ENCODE assay signal across 8 cellular contexts in genomic region chr1:52926864-52927218, GRCh38. TPM values are rescaled to one million over a fixed set of nuclear protein-coding genes. Genes with fewer than 3 reads are reported as not detected.
DNase-seq lines count a peak whose midpoint lies in the region; TF ChIP-seq lines count a peak whose summit lies in the region.

No MANE protein-coding gene starts in this region.

- H3K4me3 ChIP-seq in SJCRH30 (peak overlapping the region; percentile 84), spleen (peak overlapping the region; percentile 57 to 81 (median 68))

- no peak for TF ChIP-seq POLR2A in spleen (IDR thresholded peaks at IDR 0.05)

- peaks cover 6% of the 10 kb centered on the region for H3K27me3 Mint-ChIP-seq in glutamatergic neuron (ENCODE audit: unreplicated experiment)

- H3K9me3 ChIP-seq in SJCRH30 (replicated peaks) (no peaks in the 10 kb centered on the region), spleen (no peaks in the 10 kb centered on the region)

- DNase-seq in DMS79 treated with DMSO at 0.1 percent for 48 hours (lab: John Stamatoyannopoulos, UW) (peak; percentile 71), DMS79 (lab: John Stamatoyannopoulos, UW) (no peak), SJCRH30 (no peak), glutamatergic neuron (no peak), spleen (no peak), NCI-H1694 (lab: John Stamatoyannopoulos, UW) (no peak), NCI-H82 treated with DMSO at 0.1 percent for 48 hours (lab: John Stamatoyannopoulos, UW; ENCODE audit: unreplicated experiment) (no peak), SKM-1 treated with dmso at 0.1 percent for 144 hours (lab: John Stamatoyannopoulos, UW; ENCODE audit: unreplicated experiment) (no peak)

- H3K27ac Mint-ChIP-seq in glutamatergic neuron (ENCODE audit: unreplicated experiment): no peak overlapping the region

- WGBS in spleen, 5 donors: 15 to 30% (median 20%) methylated on average over 9 to 13 of the region's 13 CpGs

- no peaks in the 10 kb centered on the region for H3K36me3 ChIP-seq in SJCRH30
- H3K36me3 ChIP-seq in spleen: no peaks in the 10 kb centered on the region

- H3K27me3 ChIP-seq in SJCRH30 (no peaks in the 10 kb centered on the region), spleen (replicated peaks in 1 of 7) (peaks cover 0 to 63% (median 0%) of the 10 kb centered on the region in 7 donors)

- peak overlapping the region; percentile 72 for H3K4me3 Mint-ChIP-seq in glutamatergic neuron (ENCODE audit: unreplicated experiment)

- intact Hi-C loops in spleen (cut with DNase I; ENCODE audit: low total_unique reads): no loop called here

- H3K4me1 ChIP-seq in SJCRH30 (no peaks in the 10 kb centered on the region), spleen (peaks cover 3 to 39% (median 22%) of the 10 kb centered on the region in 6 donors)

- peaks cover 5% of the 10 kb centered on the region for H3K36me3 Mint-ChIP-seq in glutamatergic neuron (ENCODE audit: unreplicated experiment)

- TF ChIP-seq CTCF in glutamatergic neuron (IDR thresholded peaks at IDR 0.05; ENCODE audit: partially characterized antibody, unreplicated experiment) (no peak), spleen (IDR thresholded peaks at IDR 0.05 in 8 of 11, conservative IDR thresholded peaks at IDR 0.05 in 3 of 11) (no peak)

- H3K27ac ChIP-seq in SJCRH30 (no peak overlapping the region), spleen (peak overlapping the region in 6 of 8 donors; percentile 12 to 80 (median 70))

- H3K4me1 Mint-ChIP-seq in glutamatergic neuron (ENCODE audit: low read depth, unreplicated experiment): peaks cover 6% of the 10 kb centered on the region

- peaks cover 2% of the 10 kb centered on the region for H3K9me3 Mint-ChIP-seq in glutamatergic neuron (ENCODE audit: unreplicated experiment)

RNA-seq across cellular contexts. Expression of gene SCP2, which starts 0.2 kb away (rescaled TPM):
- total RNA-seq in SJCRH30 (2014; rRNA removed; shearing (Covaris generic)): 107 and 118 TPM in 2 replicates
- total RNA-seq in glutamatergic neuron (ENCODE audit: unreplicated experiment) (57.5 TPM), spleen (100 to 1,000 TPM in 1 of 7 donors, 10 to 100 TPM in 6; 69.4 to 101 (median 83.0) TPM)
- polyA plus RNA-seq in spleen: 100 to 1,000 TPM in 2 of 3 donors, 10 to 100 TPM in 1; 83.6 to 105 (median 104) TPM

RNA-seq across cellular contexts. Expression of gene ECHDC2, which starts 5.3 kb away (rescaled TPM):
- total RNA-seq in SJCRH30 (2014; rRNA removed; shearing (Covaris generic)): 0.35 and 1.2 TPM in 2 replicates
- 32.4 TPM for total RNA-seq in glutamatergic neuron (ENCODE audit: unreplicated experiment)
- total RNA-seq in spleen: 10 to 100 TPM; 49.1 to 99.4 (median 77.7) TPM
- 100 to 1,000 TPM in 1 of 3 donors, 10 to 100 TPM in 2; 33.3 to 104 (median 74.1) TPM for polyA plus RNA-seq in spleen

Comparison
In these comparisons a context has a peak if more than half of its experiments do, and no peak if none do; other contexts are left out.
1. RNA of gene ECHDC2, which starts 5.3 kb away (total RNA-seq): 49.1 to 99.4 TPM in spleen and 32.4 TPM in glutamatergic neuron (single experiment); 0.35 to 1.2 TPM in SJCRH30; every median in the first group is over 10 times any median in the second.